ENCODE assay signal across 1 cellular context in genomic region chr11:3096909-3097395, GRCh38.
TF ChIP-seq lines count a peak whose summit lies in the region.

No MANE protein-coding gene starts in this region.

TF ChIP-seq in SK-N-SH, 30 proteins besides CTCF, POLR2A, EP300 and RAD21 (continued from another document):
- no peak for TF ChIP-seq IRF3 (IDR thresholded peaks at IDR 0.05; ENCODE audit: low read depth, low read length)
- TF ChIP-seq TAF1 (IDR thresholded peaks at IDR 0.05; ENCODE audit: borderline replicate concordance, low read depth, low read length), result no peak
- no peak for TF ChIP-seq USF1 (IDR thresholded peaks at IDR 0.05; ENCODE audit: borderline replicate concordance, low read depth)
- no peak for TF ChIP-seq NRF1 (IDR thresholded peaks at IDR 0.05; ENCODE audit: low read depth, low read length)
- no peak for TF ChIP-seq FOSL2 (IDR thresholded peaks at IDR 0.05; ENCODE audit: borderline replicate concordance, low read depth)
